In genomic region chr16:72937360-72937759, GRCh38 we compare ENCODE assay signal across 17 cellular contexts.
DNase-seq lines count a peak whose midpoint lies in the region; ATAC-seq and TF ChIP-seq lines count a peak whose summit lies in the region.
"Had no signal": no experiment of that assay in that cellular context is flagged by ENCODE, and none has a peak within 500 bp of the region (broad histone marks: within the 10 kb centered on the region; RNA-seq: fewer than 3 reads in every experiment).

No MANE protein-coding gene starts in this region.

- H3K4me1 ChIP-seq in hepatocyte (ENCODE audit: insufficient read depth) (peaks cover 34% of the 10 kb centered on the region), gastrocnemius medialis (peaks cover 59 to 64% of the 10 kb centered on the region in 2 donors)

- WGBS in hepatocyte (ENCODE audit: low lambda C conversion rate, missing lambda C conversion rate), result 91% methylated on average over 9 of the region's 9 CpGs

- TF ChIP-seq POLR2A in gastrocnemius medialis (IDR thresholded peaks at IDR 0.05), result no peak

- no peaks in the 10 kb centered on the region for H3K9me3 ChIP-seq in hepatocyte (ENCODE audit: low read depth)
- H3K9me3 ChIP-seq in gastrocnemius medialis, result no peaks in the 10 kb centered on the region
- H3K9me3 ChIP-seq: stomach had no signal

- H3K27me3 ChIP-seq in hepatocyte, result no peaks in the 10 kb centered on the region
- H3K27me3 ChIP-seq in gastrocnemius medialis, result no peaks in the 10 kb centered on the region
- H3K27me3 ChIP-seq: stomach had no signal

- no peak overlapping the region for H2AFZ ChIP-seq in hepatocyte
- H2AFZ ChIP-seq: parathyroid adenoma had no signal

- H3K9me2 ChIP-seq in hepatocyte (replicated peaks; ENCODE audit: insufficient read depth), result no peaks in the 10 kb centered on the region

- TF ChIP-seq CTCF in hepatocyte (IDR thresholded peaks at IDR 0.05; ENCODE audit: poor library complexity), result no peak
- no peak for TF ChIP-seq CTCF in gastrocnemius medialis (IDR thresholded peaks at IDR 0.05 in 4 of 5, conservative IDR thresholded peaks at IDR 0.05 in 1 of 5)

- peak overlapping the region; percentile 45 for H3K27ac ChIP-seq in hepatocyte
- H3K27ac ChIP-seq in gastrocnemius medialis, result peak overlapping the region; percentile 85 to 95 (median 88)
- H3K27ac ChIP-seq: epithelial cell of prostate, parathyroid adenoma had no signal

- DNase-seq in Daoy (ENCODE audit: low read depth) (peak; percentile 22), NCI-H69 (lab: John Stamatoyannopoulos, UW) (peak; percentile 13), hepatocyte (ENCODE audit: low spot score) (no peak), gastrocnemius medialis (no peak), retina (no peak), COLO668 (lab: John Stamatoyannopoulos, UW; ENCODE audit: unreplicated experiment) (no peak)
- DNase-seq: activated CD4-positive, alpha-beta T cell treated with anti-CD3 and anti-CD28 coated beads for 36 hours; mammary epithelial cell; NCI-H1417 treated with DMSO at 0.1 percent for 48 hours; SIG-M5; stimulated activated CD4-positive, alpha-beta T cell treated with anti-CD3 and anti-CD28 coated beads, Interleukin-4, amount 100 ng/mL, for 4 hours; stomach; T-cell had no signal

- no peak for ATAC-seq in gastrocnemius medialis
- ATAC-seq in HG02852 (IDR thresholded peaks at IDR 0.05; ENCODE audit: unreplicated experiment), result no peak
- ATAC-seq: activated CD4-positive, alpha-beta T cell treated with anti-CD3 and anti-CD28 coated beads for 36 hours; T-cell had no signal

- peaks cover 3% of the 10 kb centered on the region for H4K20me1 ChIP-seq in hepatocyte (ENCODE audit: insufficient read depth, poor library complexity, severe bottlenecking)

- intact Hi-C loops in gastrocnemius medialis (cut with DNase I; ENCODE audit: low total_unique reads), result loop anchor here (10.0 kb wide), 1 partner anchor 257 kb away; no protein-coding TSS in a partner anchor

- H3K4me2 ChIP-seq in hepatocyte, result no peak overlapping the region
- H3K4me2 ChIP-seq: smooth muscle cell had no signal

- H3K36me3 ChIP-seq in hepatocyte (replicated peaks; ENCODE audit: insufficient read depth, low read depth) (no peaks in the 10 kb centered on the region), gastrocnemius medialis (no peaks in the 10 kb centered on the region)
- H3K36me3 ChIP-seq: stomach had no signal

- no peak overlapping the region for H3K4me3 ChIP-seq in hepatocyte
- H3K4me3 ChIP-seq in gastrocnemius medialis, result no peak overlapping the region
- H3K4me3 ChIP-seq: smooth muscle cell, stomach had no signal

- in situ Hi-C loops in gastrocnemius medialis (cut with MboI; ENCODE audit: low sequenced_read_pairs in 4 of 4), result no loop called here

- H3K79me2 ChIP-seq in hepatocyte, result peaks cover 96% of the 10 kb centered on the region

Comparison
In these comparisons a context has a peak if more than half of its experiments do, and no peak if none do; other contexts are left out.
1. DNase-seq: peak in Daoy (single experiment) and NCI-H69 (single experiment); none in hepatocyte (single experiment), gastrocnemius medialis (0 of 2), retina (single experiment) and COLO668 (single experiment).